Comparison of ENCODE assay signal across 7 cellular contexts in genomic region chr11:26297179-26297970, GRCh38. TPM values are rescaled to one million over a fixed set of nuclear protein-coding genes. Genes with fewer than 3 reads are reported as not detected.
A peak's percentile ranks its signal among the peaks of the same experiment; 100 is the strongest.
DNase-seq lines count a peak whose midpoint lies in the region; FAIRE-seq and TF ChIP-seq lines count a peak whose summit lies in the region.

No MANE protein-coding gene starts in this region.

- TF ChIP-seq POLR2A in H54 (IDR thresholded peaks at IDR 0.05; ENCODE audit: low read depth, low read length), result no peak

- H3K36me3 ChIP-seq in MG63, result no peaks in the 10 kb centered on the region

- DNase-seq in GM12864 (ENCODE audit: low read depth) (peak; percentile 18), H54 (ENCODE audit: insufficient read length, low spot score) (no peak), MG63 (peak; percentile 3), SK-N-DZ (ENCODE audit: low spot score) (peak; percentile 58), foreskin fibroblast (peak; percentile 54 to 80), pulmonary artery endothelial cell (ENCODE audit: low read depth, low spot score) (peak; percentile 37)
- no peak for DNase-seq in stimulated activated CD4-positive, alpha-beta T cell treated with anti-CD3 and anti-CD28 coated beads, Interleukin-4, amount 100 ng/mL, for 4 hours

- FAIRE-seq in H54 (lab: Jason Lieb, UNC), result peak; percentile 64

- TF ChIP-seq CTCF in GM12864 (IDR thresholded peaks at IDR 0.05; ENCODE audit: low read depth, low read length, missing control alignments) (peak; percentile 54), foreskin fibroblast (IDR thresholded peaks at IDR 0.05; ENCODE audit: low read depth, low read length) (peak; percentile 61)

- H3K27me3 ChIP-seq in MG63, result no peaks in the 10 kb centered on the region

- H3K4me3 ChIP-seq in GM12864 (ENCODE audit: low read depth, low read length) (no peak overlapping the region), MG63 (no peak overlapping the region), foreskin fibroblast (ENCODE audit: low read depth in 1 of 2, low read length in 2 of 2) (no peak overlapping the region)

- no peaks in the 10 kb centered on the region for H3K9me3 ChIP-seq in MG63

RNA-seq across cellular contexts. Expression of gene ANO3, which starts 34.6 kb away (rescaled TPM):
- not detected in 2 replicates for total RNA-seq in MG63 (2014; rRNA removed; shearing (Covaris generic); ENCODE audit: low replicate concordance)
- polyA plus RNA-seq in SK-N-DZ (2014; cell fraction: cytosol; rRNA removed), result not detected in 2 replicates
- not detected in 2 replicates for polyA plus RNA-seq in SK-N-DZ (2014; cell fraction: nucleus; rRNA removed)
- 0.04 TPM in 1 of 2 replicates, not detected in the other for total RNA-seq in pulmonary artery endothelial cell

Comparison
In these comparisons a context has a peak if more than half of its experiments do, and no peak if none do; other contexts are left out.
1. DNase-seq: peak in GM12864 (single experiment), MG63 (single experiment), SK-N-DZ (single experiment), foreskin fibroblast (2 of 2) and pulmonary artery endothelial cell (single experiment); none in H54 (single experiment) and stimulated activated CD4-positive, alpha-beta T cell treated with anti-CD3 and anti-CD28 coated beads, Interleukin-4, amount 100 ng/mL, for 4 hours (0 of 2).